In the genomic region with DNA sequence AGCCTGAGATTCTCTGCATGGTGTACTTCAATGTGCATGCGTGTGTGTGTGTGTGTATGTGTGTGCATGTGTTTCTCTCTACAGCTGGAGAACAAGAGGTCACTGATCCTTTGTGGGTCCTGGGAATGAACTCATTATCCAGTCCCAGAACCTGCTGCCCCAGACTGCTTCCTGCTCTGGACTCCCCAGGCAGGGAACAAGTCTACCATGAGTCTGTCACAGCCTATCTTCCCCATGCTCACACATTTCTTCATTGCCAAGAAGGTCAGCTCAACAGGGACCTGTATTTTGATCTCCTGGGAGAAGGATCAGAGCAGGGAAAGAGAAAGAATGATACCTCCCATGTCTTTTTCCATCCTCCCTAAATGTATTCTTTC, we compare ENCODE assay signal across 10 cellular contexts. TPM values are rescaled to one million over a fixed set of nuclear protein-coding genes. Genes with fewer than 3 reads are reported as not detected.
DNase-seq lines count a peak whose midpoint lies in the region; ATAC-seq and TF ChIP-seq lines count a peak whose summit lies in the region.
"Had no signal": no experiment of that assay in that cellular context is flagged by ENCODE, and none has a peak within 500 bp of the region (broad histone marks: within the 10 kb centered on the region; RNA-seq: fewer than 3 reads in every experiment).

No MANE protein-coding gene starts in this region.

- H3K27me3 Mint-ChIP-seq in Caco-2 (ENCODE audit: insufficient read depth, unreplicated experiment), result peaks cover 20% of the 10 kb centered on the region

- POLR2A ChIA-PET in PC-9 (lab: Charles Lee; ENCODE audit: unreplicated experiment), result interaction anchor here (0.6 to 0.7 kb wide), 2 partner anchors 18 to 283 kb away, joined by 3 read pairs; no protein-coding TSS in a partner anchor
- POLR2A ChIA-PET in Caco-2 (lab: Charles Lee), result no interaction called here

- H3F3A ChIP-seq in PC-9 (ENCODE audit: insufficient read depth, low read depth), result peaks cover 17% of the 10 kb centered on the region

- CTCF ChIA-PET in PC-9 (lab: Charles Lee), result no interaction called here
- CTCF ChIA-PET in Caco-2 (lab: Charles Lee), result interaction anchor here (0.8 to 1.4 kb wide), 2 partner anchors 15 to 158 kb away, joined by 3 to 4 read pairs; no protein-coding TSS in a partner anchor

- H3K4me1 ChIP-seq in heart right ventricle (peaks cover 16 to 74% (median 39%) of the 10 kb centered on the region in 9 donors), right atrium auricular region (peaks cover 0 to 46% of the 10 kb centered on the region in 2 donors), PC-9 (replicated peaks; ENCODE audit: insufficient read depth) (peaks cover 13% of the 10 kb centered on the region), esophagus (ENCODE audit: control insufficient read depth in 2 of 2, insufficient read depth in 2 of 2, low read length in 1 of 2) (peaks cover 7 to 13% of the 10 kb centered on the region in 2 donors), suprapubic skin (peaks cover 52% of the 10 kb centered on the region), Caco-2 (peaks cover 21% of the 10 kb centered on the region)

- H3K4me3 Mint-ChIP-seq in Caco-2 (ENCODE audit: unreplicated experiment), result no peak overlapping the region

- H3K36me3 ChIP-seq in heart right ventricle, result peaks cover 0 to 14% (median 0%) of the 10 kb centered on the region in 9 donors
- H3K36me3 ChIP-seq in right atrium auricular region, result peaks cover under 1% of the 10 kb centered on the region
- H3K36me3 ChIP-seq in PC-9 (ENCODE audit: low read depth), result no peaks in the 10 kb centered on the region
- peaks cover 0 to 2% of the 10 kb centered on the region in 2 donors for H3K36me3 ChIP-seq in esophagus (ENCODE audit: control insufficient read depth in 2 of 2, insufficient read depth in 2 of 2, low read length in 1 of 2)
- peaks cover under 1% of the 10 kb centered on the region for H3K36me3 ChIP-seq in suprapubic skin
- no peaks in the 10 kb centered on the region for H3K36me3 ChIP-seq in Caco-2 (ENCODE audit: control insufficient read depth, insufficient read depth, low read length)

- DNase-seq in heart right ventricle (peak in 1 of 2 donors; percentile 60), right atrium auricular region (ENCODE audit: low spot score) (no peak), PC-9 (no peak), suprapubic skin (ENCODE audit: low spot score in 2 of 2) (no peak), Caco-2 (no peak), AML-193 (lab: John Stamatoyannopoulos, UW) (no peak)
- DNase-seq in effector CD8-positive, alpha-beta T cell (lab: John Stamatoyannopoulos, UW), result no peak
- DNase-seq: mammary epithelial cell had no signal

- H3K9me3 Mint-ChIP-seq in Caco-2 (ENCODE audit: unreplicated experiment), result no peaks in the 10 kb centered on the region

- TF ChIP-seq POLR2A in suprapubic skin (IDR thresholded peaks at IDR 0.05), result no peak

- TF ChIP-seq CTCF in heart right ventricle (IDR thresholded peaks at IDR 0.05), result no peak
- no peak for TF ChIP-seq CTCF in right atrium auricular region (IDR thresholded peaks at IDR 0.05)
- no peak for TF ChIP-seq CTCF in PC-9 (conservative IDR thresholded peaks at IDR 0.05)
- no peak for TF ChIP-seq CTCF in suprapubic skin (IDR thresholded peaks at IDR 0.05)
- no peak for TF ChIP-seq CTCF in Caco-2 (IDR thresholded peaks at IDR 0.05; ENCODE audit: insufficient read depth in 1 of 2, low read depth in 1 of 2, low read length in 1 of 2, severe bottlenecking in 1 of 2, unreplicated experiment in 1 of 2)

- peaks cover 25% of the 10 kb centered on the region for H3K36me3 Mint-ChIP-seq in Caco-2 (ENCODE audit: insufficient read depth, unreplicated experiment)

- peaks cover 13 to 48% (median 38%) of the 10 kb centered on the region in 7 donors for H3K27me3 ChIP-seq in heart right ventricle
- peaks cover 8 to 25% of the 10 kb centered on the region in 2 donors for H3K27me3 ChIP-seq in right atrium auricular region
- H3K27me3 ChIP-seq in PC-9 (ENCODE audit: insufficient read depth, low read depth), result peaks cover 8% of the 10 kb centered on the region; the same call in 1 of the 2 replicates
- peaks cover 0 to 25% of the 10 kb centered on the region in 2 donors for H3K27me3 ChIP-seq in esophagus (ENCODE audit: control insufficient read depth in 1 of 2, insufficient read depth in 2 of 2, low read length in 2 of 2)
- H3K27me3 ChIP-seq in suprapubic skin, result peaks cover 43% of the 10 kb centered on the region
- peaks cover 4% of the 10 kb centered on the region for H3K27me3 ChIP-seq in Caco-2 (replicated peaks; ENCODE audit: control insufficient read depth, insufficient read depth, low read length)

- intact Hi-C loops in heart right ventricle (cut with DNase I), result no loop called here
- intact Hi-C loops in PC-9 (cut with micrococcal nuclease; ENCODE audit: unreplicated experiment), result no loop called here
- intact Hi-C loops in Caco-2 (cut with micrococcal nuclease; ENCODE audit: unreplicated experiment), result no loop called here

- WGBS in heart right ventricle, 2 donors, result 71% methylated on average over 1 of the region's 1 CpG
- WGBS in esophagus, 2 donors, result 54 to 67% methylated on average over 1 of the region's 1 CpG
- 57% methylated on average over 1 of the region's 1 CpG for WGBS in suprapubic skin

- peaks cover 24% of the 10 kb centered on the region for H3K4me1 Mint-ChIP-seq in Caco-2 (ENCODE audit: low read depth, unreplicated experiment)

- no peaks in the 10 kb centered on the region for H3K9me3 ChIP-seq in heart right ventricle
- no peaks in the 10 kb centered on the region for H3K9me3 ChIP-seq in right atrium auricular region
- H3K9me3 ChIP-seq in PC-9 (ENCODE audit: insufficient read depth, low read depth), result no peaks in the 10 kb centered on the region
- no peaks in the 10 kb centered on the region for H3K9me3 ChIP-seq in esophagus (ENCODE audit: control insufficient read depth in 2 of 2, insufficient read depth in 1 of 2, low read depth in 1 of 2, low read length in 1 of 2)
- no peaks in the 10 kb centered on the region for H3K9me3 ChIP-seq in suprapubic skin
- H3K9me3 ChIP-seq in Caco-2, result no peaks in the 10 kb centered on the region

- no peaks in the 10 kb centered on the region for H3K9me2 ChIP-seq in PC-9 (ENCODE audit: insufficient read depth)

- no peaks in the 10 kb centered on the region for H4K20me1 ChIP-seq in PC-9 (ENCODE audit: insufficient read depth)

- peak overlapping the region in 6 of 10 donors; percentile 7 to 58 (median 20) for H3K4me3 ChIP-seq in heart right ventricle
- peak overlapping the region in 1 of 2 donors; percentile 15 for H3K4me3 ChIP-seq in right atrium auricular region
- no peak overlapping the region for H3K4me3 ChIP-seq in PC-9
- H3K4me3 ChIP-seq in esophagus (ENCODE audit: low read depth in 1 of 2, low read length in 2 of 2), result peak overlapping the region; percentile 1 to 3
- peak overlapping the region; percentile 28 for H3K4me3 ChIP-seq in suprapubic skin
- no peak overlapping the region for H3K4me3 ChIP-seq in Caco-2 (ENCODE audit: low read depth, low read length)

- no peak overlapping the region for H3K27ac Mint-ChIP-seq in Caco-2 (ENCODE audit: unreplicated experiment)

- peaks cover 5% of the 10 kb centered on the region for H3K79me2 ChIP-seq in PC-9 (ENCODE audit: low read depth)

- H2AFZ ChIP-seq in PC-9, result no peak overlapping the region

- peak overlapping the region in 7 of 10 donors; percentile 19 to 86 (median 64) for H3K27ac ChIP-seq in heart right ventricle
- no peak overlapping the region for H3K27ac ChIP-seq in right atrium auricular region
- H3K27ac ChIP-seq in PC-9, result no peak overlapping the region
- H3K27ac ChIP-seq in esophagus (ENCODE audit: low read depth in 2 of 2, low read length in 1 of 2), result peak overlapping the region in 1 of 2 donors; percentile 22
- H3K27ac ChIP-seq in suprapubic skin, result no peak overlapping the region
- H3K27ac ChIP-seq: C4-2B had no signal

- BruUV-seq in PC-9 (replicated peaks; lab: Mats Ljungman, UMichigan), result no TSS peak
- BruUV-seq in Caco-2 (replicated peaks; lab: Mats Ljungman, UMichigan), result no TSS peak

- peak overlapping the region; percentile 30; the same call in 1 of the 2 replicates for H3K4me2 ChIP-seq in PC-9

- ATAC-seq in heart right ventricle, result peak in 3 of 8 donors; percentile 5 to 12 (median 9)

- TF ChIP-seq EP300 in suprapubic skin (IDR thresholded peaks at IDR 0.05), result no peak

RNA-seq across cellular contexts. Expression of a gene that starts 2.9 kb away (rescaled TPM):
- total RNA-seq in heart right ventricle, result 10 to 100 TPM in 2 of 10 donors, 1 to 10 TPM in 8; 3.4 to 13.1 (median 6.6) TPM
- polyA plus RNA-seq in heart right ventricle, result 10 to 100 TPM in 1 of 2 donors, 1 to 10 TPM in 1; 5.3 to 17.3 TPM
- total RNA-seq in right atrium auricular region, result 1 to 10 TPM in 1 of 2 donors, under 1 TPM in 1; 0.75 to 4.8 TPM
- 0.40 and 0.50 TPM in 2 replicates for total RNA-seq in PC-9 (2021)
- under 1 TPM; 0.61 to 0.94 TPM for polyA plus RNA-seq in esophagus
- total RNA-seq in suprapubic skin, result 1 to 10 TPM in 3 of 4 donors, under 1 TPM in 1; 0.45 to 1.4 (median 1.3) TPM
- 0.09 TPM in 1 of 2 replicates, not detected in the other for total RNA-seq in Caco-2 (2022)

RNA-seq across cellular contexts. Expression of a gene that starts 3.4 kb away (rescaled TPM):
- 10 to 100 TPM; 21.1 to 37.4 (median 26.9) TPM for total RNA-seq in heart right ventricle
- 10 to 100 TPM; 29.8 to 36.6 TPM for polyA plus RNA-seq in heart right ventricle
- 10 to 100 TPM; 50.3 to 59.6 TPM for total RNA-seq in right atrium auricular region
- 18.2 and 22.5 TPM in 2 replicates for total RNA-seq in PC-9 (2021)
- polyA plus RNA-seq in esophagus, result 10 to 100 TPM; 16.3 to 19.8 TPM
- 10 to 100 TPM; 29.8 to 54.7 (median 36.8) TPM for total RNA-seq in suprapubic skin
- total RNA-seq in Caco-2 (2022), result 20.6 and 23.3 TPM in 2 replicates

RNA-seq across cellular contexts. Expression of a gene that starts 10.7 kb away (rescaled TPM):
- total RNA-seq in heart right ventricle (10 to 100 TPM; 37.0 to 74.0 (median 52.0) TPM), right atrium auricular region (10 to 100 TPM; 32.1 to 59.7 TPM), PC-9 (2021) (156 and 194 TPM in 2 replicates), suprapubic skin (10 to 100 TPM; 35.7 to 82.3 (median 47.0) TPM), Caco-2 (2022) (205 and 210 TPM in 2 replicates)
- polyA plus RNA-seq in heart right ventricle (10 to 100 TPM; 21.7 to 61.7 TPM), esophagus (10 to 100 TPM; 22.1 to 52.6 TPM)

RNA-seq across cellular contexts. Expression of a gene that starts 13.5 kb away (rescaled TPM):
- 10 to 100 TPM; 11.2 to 15.0 (median 13.3) TPM for total RNA-seq in heart right ventricle
- polyA plus RNA-seq in heart right ventricle, result 10 to 100 TPM; 14.5 to 20.7 TPM
- 10 to 100 TPM in 1 of 2 donors, 1 to 10 TPM in 1; 8.4 to 11.6 TPM for total RNA-seq in right atrium auricular region
- total RNA-seq in PC-9 (2021), result 18.9 and 21.2 TPM in 2 replicates
- polyA plus RNA-seq in esophagus, result 10 to 100 TPM in 1 of 2 donors, 1 to 10 TPM in 1; 8.0 to 10.9 TPM
- total RNA-seq in suprapubic skin, result 10 to 100 TPM; 10.2 to 26.6 (median 13.1) TPM
- total RNA-seq in Caco-2 (2022), result 11.0 and 12.0 TPM in 2 replicates

RNA-seq across cellular contexts. Expression of a gene that starts 25.5 kb away (rescaled TPM):
- under 1 TPM in 2 of 10 donors, not detected in 8; 0.81 to 0.95 TPM for total RNA-seq in heart right ventricle
- under 1 TPM in 1 of 2 donors, not detected in 1; 0.14 TPM for polyA plus RNA-seq in heart right ventricle
- under 1 TPM; 0.28 to 0.33 TPM for total RNA-seq in right atrium auricular region
- total RNA-seq in PC-9 (2021), result 1.6 and 1.8 TPM in 2 replicates
- under 1 TPM; 0.64 to 0.96 TPM for polyA plus RNA-seq in esophagus
- total RNA-seq in suprapubic skin, result 1 to 10 TPM; 1.2 to 4.1 (median 2.0) TPM
- total RNA-seq in Caco-2 (2022), result 6.9 and 7.1 TPM in 2 replicates

Comparison
In these comparisons a context has a peak if more than half of its experiments do, and no peak if none do; other contexts are left out.
1. H3K27ac ChIP-seq: peak in heart right ventricle (7 of 10); none in right atrium auricular region (0 of 2), PC-9 (single experiment) and suprapubic skin (single experiment).
2. H3K4me3 ChIP-seq: peak in heart right ventricle (6 of 10), esophagus (2 of 2) and suprapubic skin (single experiment); none in PC-9 (single experiment) and Caco-2 (single experiment).